19 cellular contexts compared by ENCODE assay signal in the genomic region with DNA sequence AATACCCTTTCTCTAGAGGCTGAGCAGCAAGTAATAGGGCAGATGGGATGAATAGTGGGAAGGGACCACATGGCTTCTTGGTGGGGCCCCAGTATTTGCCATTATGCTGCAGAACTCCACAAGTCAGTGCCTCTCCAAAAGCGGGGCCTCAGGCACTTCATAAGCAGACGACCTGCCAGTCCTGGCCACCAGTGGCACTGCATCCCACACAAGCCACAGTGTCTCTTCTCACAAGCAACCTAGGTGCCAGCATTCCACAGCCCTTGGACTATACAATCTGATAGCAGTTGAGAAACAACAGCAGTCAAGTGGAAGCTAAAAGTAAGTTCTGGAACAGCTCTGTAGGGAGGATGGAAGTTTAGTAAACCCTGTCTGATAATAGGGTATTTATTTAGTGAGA. TPM values are rescaled to one million over a fixed set of nuclear protein-coding genes. Genes with fewer than 3 reads are reported as not detected.
DNase-seq lines count a peak whose midpoint lies in the region; ATAC-seq and TF ChIP-seq lines count a peak whose summit lies in the region.
"Had no signal": no experiment of that assay in that cellular context is flagged by ENCODE, and none has a peak within 500 bp of the region (broad histone marks: within the 10 kb centered on the region; RNA-seq: fewer than 3 reads in every experiment).

No MANE protein-coding gene starts in this region.

- no peak overlapping the region for H3K27ac ChIP-seq in DOHH2 (ENCODE audit: low read depth, low read length)
- no peak overlapping the region for H3K27ac ChIP-seq in esophagus muscularis mucosa (replicated peaks in 1 of 4)
- H3K27ac ChIP-seq: colonic mucosa, neutrophil had no signal

- WGBS in esophagus muscularis mucosa: 83% methylated on average over 2 of the region's 2 CpGs

- TF ChIP-seq EP300 in esophagus muscularis mucosa (IDR thresholded peaks at IDR 0.05): no peak

- intact Hi-C loops in esophagus muscularis mucosa (cut with DNase I) (no loop called here), Right ventricle myocardium superior (cut with DNase I) (no loop called here)

- no peaks in the 10 kb centered on the region for H3K36me3 ChIP-seq in DOHH2 (ENCODE audit: control insufficient read depth, low read length)
- no peaks in the 10 kb centered on the region for H3K36me3 ChIP-seq in esophagus muscularis mucosa
- H3K36me3 ChIP-seq: colonic mucosa, neutrophil had no signal

- H3K4me3 ChIP-seq in DOHH2 (ENCODE audit: low read length): no peak overlapping the region
- no peak overlapping the region for H3K4me3 ChIP-seq in esophagus muscularis mucosa
- H3K4me3 ChIP-seq: colonic mucosa had no signal

- no peak for ATAC-seq in Right ventricle myocardium superior (ENCODE audit: poor library complexity)

- no peak for TF ChIP-seq POLR2A in esophagus muscularis mucosa (IDR thresholded peaks at IDR 0.05; ENCODE audit: low read depth)

- DNase-seq in OCI-M1 (lab: John Stamatoyannopoulos, UW) (peak; percentile 0), esophagus muscularis mucosa (ENCODE audit: extremely low spot score) (peak; percentile 70), Right ventricle myocardium superior (no peak), OCI-M2 (lab: John Stamatoyannopoulos, UW; ENCODE audit: unreplicated experiment) (no peak), glomerular visceral epithelial cell (ENCODE audit: extremely low spot score) (no peak)
- no peak for DNase-seq in NK-92 treated with Interleukin-12 subunit alpha and Interleukin-12 subunit beta, amount 100 ng/mL, for 24 hours (lab: John Stamatoyannopoulos, UW)
- DNase-seq: activated CD4-positive, alpha-beta T cell treated with anti-CD3 and anti-CD28 coated beads, Interleukin-2, amount 50 U/mL, for 4 hours; activated CD8-positive, alpha-beta memory T cell treated with anti-CD3 and anti-CD28 coated beads, Interleukin-2, amount 50 U/mL, for 48 hours; activated effector memory CD4-positive, alpha-beta T cell treated with Interleukin-2 at 50 U/mL for 16 hours; CD8-positive, alpha-beta memory T cell; colonic mucosa; EL; head of caudate nucleus; NCI-H1694 treated with DMSO at 0.1 percent for 48 hours; NCI-H345; stimulated activated CD4-positive, alpha-beta T cell treated with anti-CD3 and anti-CD28 coated beads, Interleukin-12 subunit alpha, Interleukin-12 subunit beta, amount 100 ng/mL, for 4 hours had no signal

- no peaks in the 10 kb centered on the region for H3K9me2 ChIP-seq in DOHH2 (replicated peaks; ENCODE audit: control insufficient read depth, low read length)

- TF ChIP-seq CTCF in DOHH2 (IDR thresholded peaks at IDR 0.05; ENCODE audit: low read depth, low read length, poor library complexity, severe bottlenecking) (peak; percentile 19), GM12874 (IDR thresholded peaks at IDR 0.05; ENCODE audit: insufficient read depth, low read depth, low read length) (peak; percentile 8; the same call in 1 of the 2 replicates), esophagus muscularis mucosa (IDR thresholded peaks at IDR 0.05) (no peak)

- no peaks in the 10 kb centered on the region for H4K20me1 ChIP-seq in DOHH2 (ENCODE audit: control insufficient read depth, insufficient read depth, low read depth, low read length)

- H3K9me3 ChIP-seq in DOHH2 (ENCODE audit: control insufficient read depth, insufficient read depth, low read length) (no peaks in the 10 kb centered on the region), esophagus muscularis mucosa (peaks cover 0 to 10% (median 5%) of the 10 kb centered on the region in 4 donors)
- H3K9me3 ChIP-seq: colonic mucosa, neutrophil had no signal

- no peak overlapping the region for H3K4me2 ChIP-seq in DOHH2 (ENCODE audit: low read length)

- H3K4me1 ChIP-seq in DOHH2 (ENCODE audit: control insufficient read depth, low read length) (peaks cover 2% of the 10 kb centered on the region; the same call in 1 of the 2 replicates), esophagus muscularis mucosa (peaks cover 7 to 18% (median 17%) of the 10 kb centered on the region in 4 donors)

- H3K79me2 ChIP-seq in DOHH2 (ENCODE audit: control insufficient read depth, low read length): no peaks in the 10 kb centered on the region

- no peaks in the 10 kb centered on the region for H3F3A ChIP-seq in DOHH2 (ENCODE audit: control insufficient read depth, insufficient read depth)

- peaks cover 31% of the 10 kb centered on the region for H3K27me3 ChIP-seq in DOHH2 (ENCODE audit: control insufficient read depth, low read length)
- H3K27me3 ChIP-seq in esophagus muscularis mucosa: peaks cover 0 to 62% (median 10%) of the 10 kb centered on the region in 4 donors

RNA-seq across cellular contexts. Expression of a gene that starts 4.2 kb away (rescaled TPM):
- total RNA-seq in esophagus muscularis mucosa (1 to 10 TPM in 1 of 4 donors, under 1 TPM in 3; 0.19 to 1.7 (median 0.90) TPM), Right ventricle myocardium superior (0.16 TPM)

Comparison
In these comparisons a context has a peak if more than half of its experiments do, and no peak if none do; other contexts are left out.
1. CTCF ChIP-seq: peak in DOHH2 (single experiment) and GM12874 (single experiment); none in esophagus muscularis mucosa (0 of 3).
2. DNase-seq: peak in OCI-M1 (single experiment) and esophagus muscularis mucosa (single experiment); none in Right ventricle myocardium superior (single experiment), NK-92 treated with Interleukin-12 subunit alpha and Interleukin-12 subunit beta, amount 100 ng/mL, for 24 hours (single experiment), OCI-M2 (single experiment) and glomerular visceral epithelial cell (single experiment).